10 cellular contexts compared by ENCODE assay signal in the genomic region with DNA sequence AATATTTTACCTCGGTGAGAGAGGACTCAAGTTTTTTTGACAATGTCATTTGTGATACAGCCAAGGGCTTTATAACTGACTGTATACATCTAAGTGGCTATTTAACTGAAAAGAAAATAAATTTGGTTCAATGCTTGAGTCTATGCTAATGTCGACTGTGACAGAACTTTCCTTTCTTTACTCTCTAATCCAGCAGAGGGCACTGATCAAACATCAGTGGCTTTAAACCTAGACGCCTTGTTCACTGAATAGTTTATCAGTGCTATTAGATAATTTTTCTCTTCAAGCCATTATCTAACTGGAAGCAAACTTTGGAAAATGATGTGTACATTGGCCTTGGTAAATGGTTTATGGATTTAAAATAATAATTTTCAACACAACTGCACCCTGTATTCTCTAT.
A peak's percentile ranks its signal among the peaks of the same experiment; 100 is the strongest.
DNase-seq lines count a peak whose midpoint lies in the region; ATAC-seq and TF ChIP-seq lines count a peak whose summit lies in the region.
"Had no signal": no experiment of that assay in that cellular context is flagged by ENCODE, and none has a peak within 500 bp of the region (broad histone marks: within the 10 kb centered on the region; RNA-seq: fewer than 3 reads in every experiment).

No MANE protein-coding gene starts in this region.

- no peak overlapping the region for H2AFZ ChIP-seq in OCI-LY1 (ENCODE audit: low read length)
- H2AFZ ChIP-seq: parathyroid adenoma had no signal

- no peaks in the 10 kb centered on the region for H3K36me3 ChIP-seq in OCI-LY1 (ENCODE audit: insufficient read depth, low read length)
- no peaks in the 10 kb centered on the region for H3K36me3 ChIP-seq in right lobe of liver

- no peaks in the 10 kb centered on the region for H3K9me3 ChIP-seq in OCI-LY1 (ENCODE audit: low read length)
- H3K9me3 ChIP-seq in right lobe of liver: no peaks in the 10 kb centered on the region

- no peak for DNase-seq in right lobe of liver
- DNase-seq in SHP77 treated with DMSO at 0.1 percent for 48 hours (lab: John Stamatoyannopoulos, UW): no peak
- no peak for DNase-seq in kidney glomerular epithelial cell (lab: John Stamatoyannopoulos, UW)
- DNase-seq: glutamatergic neuron had no signal

- H4K20me1 ChIP-seq in OCI-LY1 (ENCODE audit: insufficient read depth, low read length): no peaks in the 10 kb centered on the region

- no peaks in the 10 kb centered on the region for H3K27me3 ChIP-seq in OCI-LY1 (ENCODE audit: insufficient read depth, low read length)
- no peaks in the 10 kb centered on the region for H3K27me3 ChIP-seq in right lobe of liver

- intact Hi-C loops in right lobe of liver (cut with DNase I): no loop called here

- no peaks in the 10 kb centered on the region for H3K79me2 ChIP-seq in OCI-LY1 (ENCODE audit: insufficient read depth, low read length)
- H3K79me2 ChIP-seq: parathyroid adenoma had no signal

- peaks cover 45% of the 10 kb centered on the region for H3K4me1 ChIP-seq in OCI-LY1 (ENCODE audit: insufficient read depth, low read length, severe bottlenecking)
- no peaks in the 10 kb centered on the region for H3K4me1 ChIP-seq in right lobe of liver
- H3K4me1 ChIP-seq: parathyroid adenoma had no signal

- peak; percentile 51 for ATAC-seq in GM21390 (IDR thresholded peaks at IDR 0.05; ENCODE audit: unreplicated experiment)
- peak; percentile 46 to 77 (median 70) for ATAC-seq in right lobe of liver
- ATAC-seq in HG03139 (IDR thresholded peaks at IDR 0.05; ENCODE audit: unreplicated experiment): no peak
- no peak for ATAC-seq in GM21717 (IDR thresholded peaks at IDR 0.05; ENCODE audit: unreplicated experiment)

- H3F3A ChIP-seq in OCI-LY1 (ENCODE audit: insufficient read depth, low read length): no peaks in the 10 kb centered on the region

- TF ChIP-seq POLR2A in right lobe of liver (IDR thresholded peaks at IDR 0.05): no peak

- H3K4me3 ChIP-seq in GM12875 (ENCODE audit: low read depth, low read length): no peak overlapping the region
- H3K4me3 ChIP-seq in OCI-LY1 (ENCODE audit: low read depth, low read length, poor library complexity, severe bottlenecking): no peak overlapping the region
- H3K4me3 ChIP-seq in right lobe of liver: no peak overlapping the region

- TF ChIP-seq CTCF in GM12875 (IDR thresholded peaks at IDR 0.05; ENCODE audit: borderline replicate concordance, insufficient read depth, low read depth, low read length) (peak; percentile 20; the same call in 1 of the 2 replicates), OCI-LY1 (IDR thresholded peaks at IDR 0.05; ENCODE audit: low read length) (peak; percentile 81), right lobe of liver (IDR thresholded peaks at IDR 0.05) (peak; percentile 40 to 51 (median 44))

- no peak overlapping the region for H3K4me2 ChIP-seq in OCI-LY1 (ENCODE audit: low read length)

- H3K9ac ChIP-seq in OCI-LY1 (ENCODE audit: low read length): 0 out of 2 replicates have a peak overlapping the region, but pooled peaks have one; percentile 6
- H3K9ac ChIP-seq: parathyroid adenoma had no signal

- no peaks in the 10 kb centered on the region for H3K9me2 ChIP-seq in OCI-LY1 (ENCODE audit: low read depth, low read length)

- 28% methylated on average over 3 of the region's 3 CpGs for WGBS in right lobe of liver (ENCODE audit: insufficient coverage, low coverage, low lambda C conversion rate, missing lambda C conversion rate)

- H3K27ac ChIP-seq in OCI-LY1 (ENCODE audit: low read depth, low read length, poor library complexity, severe bottlenecking) (peak overlapping the region; percentile 82), right lobe of liver (no peak overlapping the region)
- H3K27ac ChIP-seq: parathyroid adenoma had no signal

Comparison
In these comparisons a context has a peak if more than half of its experiments do, and no peak if none do; other contexts are left out.
1. CTCF ChIP-seq: peak in every context shown above with its lines; median percentile 81 in OCI-LY1; 44 in right lobe of liver; 20 in GM12875.
2. ATAC-seq: peak in GM21390 (single experiment) and right lobe of liver (4 of 4); none in HG03139 (single experiment) and GM21717 (single experiment).